In the genomic region with DNA sequence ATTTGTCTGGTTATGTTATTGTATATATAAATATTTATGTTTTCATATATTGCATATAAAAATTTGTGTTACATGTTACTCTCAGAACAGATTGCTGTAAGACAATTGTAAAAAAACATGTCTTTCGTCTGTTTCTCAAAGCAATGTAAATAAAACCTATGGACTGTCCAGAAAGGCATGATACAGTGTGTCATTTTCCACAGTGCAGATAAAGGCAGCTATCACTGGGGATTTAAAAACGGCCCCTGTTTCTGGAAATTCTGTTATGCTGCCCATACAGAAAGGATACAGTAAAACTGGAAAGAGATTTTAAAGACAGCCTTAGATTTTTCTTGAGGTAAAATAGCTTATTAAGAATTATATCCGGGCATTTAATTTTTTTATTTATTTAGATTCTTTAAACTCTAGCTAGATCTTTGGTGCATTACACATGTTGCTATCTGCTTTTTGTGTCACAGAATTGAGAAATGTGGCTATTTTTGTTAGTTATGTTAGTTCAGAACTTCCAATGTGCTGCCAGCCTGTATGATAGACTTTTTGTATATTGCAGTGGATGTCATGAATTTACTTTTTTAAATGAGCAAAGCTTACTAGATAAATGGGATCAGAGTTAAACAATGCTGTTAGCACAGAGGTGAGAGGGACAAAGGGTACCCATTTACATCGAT, we compare ENCODE assay signal across 1 cellular context.
TF ChIP-seq lines count a peak whose summit lies in the region.

No MANE protein-coding gene starts in this region.

TF ChIP-seq in HepG2, 621 proteins besides CTCF, POLR2A, EP300 and RAD21 (continued from another document and continues in another):
- TF ChIP-seq, protein P1, sequence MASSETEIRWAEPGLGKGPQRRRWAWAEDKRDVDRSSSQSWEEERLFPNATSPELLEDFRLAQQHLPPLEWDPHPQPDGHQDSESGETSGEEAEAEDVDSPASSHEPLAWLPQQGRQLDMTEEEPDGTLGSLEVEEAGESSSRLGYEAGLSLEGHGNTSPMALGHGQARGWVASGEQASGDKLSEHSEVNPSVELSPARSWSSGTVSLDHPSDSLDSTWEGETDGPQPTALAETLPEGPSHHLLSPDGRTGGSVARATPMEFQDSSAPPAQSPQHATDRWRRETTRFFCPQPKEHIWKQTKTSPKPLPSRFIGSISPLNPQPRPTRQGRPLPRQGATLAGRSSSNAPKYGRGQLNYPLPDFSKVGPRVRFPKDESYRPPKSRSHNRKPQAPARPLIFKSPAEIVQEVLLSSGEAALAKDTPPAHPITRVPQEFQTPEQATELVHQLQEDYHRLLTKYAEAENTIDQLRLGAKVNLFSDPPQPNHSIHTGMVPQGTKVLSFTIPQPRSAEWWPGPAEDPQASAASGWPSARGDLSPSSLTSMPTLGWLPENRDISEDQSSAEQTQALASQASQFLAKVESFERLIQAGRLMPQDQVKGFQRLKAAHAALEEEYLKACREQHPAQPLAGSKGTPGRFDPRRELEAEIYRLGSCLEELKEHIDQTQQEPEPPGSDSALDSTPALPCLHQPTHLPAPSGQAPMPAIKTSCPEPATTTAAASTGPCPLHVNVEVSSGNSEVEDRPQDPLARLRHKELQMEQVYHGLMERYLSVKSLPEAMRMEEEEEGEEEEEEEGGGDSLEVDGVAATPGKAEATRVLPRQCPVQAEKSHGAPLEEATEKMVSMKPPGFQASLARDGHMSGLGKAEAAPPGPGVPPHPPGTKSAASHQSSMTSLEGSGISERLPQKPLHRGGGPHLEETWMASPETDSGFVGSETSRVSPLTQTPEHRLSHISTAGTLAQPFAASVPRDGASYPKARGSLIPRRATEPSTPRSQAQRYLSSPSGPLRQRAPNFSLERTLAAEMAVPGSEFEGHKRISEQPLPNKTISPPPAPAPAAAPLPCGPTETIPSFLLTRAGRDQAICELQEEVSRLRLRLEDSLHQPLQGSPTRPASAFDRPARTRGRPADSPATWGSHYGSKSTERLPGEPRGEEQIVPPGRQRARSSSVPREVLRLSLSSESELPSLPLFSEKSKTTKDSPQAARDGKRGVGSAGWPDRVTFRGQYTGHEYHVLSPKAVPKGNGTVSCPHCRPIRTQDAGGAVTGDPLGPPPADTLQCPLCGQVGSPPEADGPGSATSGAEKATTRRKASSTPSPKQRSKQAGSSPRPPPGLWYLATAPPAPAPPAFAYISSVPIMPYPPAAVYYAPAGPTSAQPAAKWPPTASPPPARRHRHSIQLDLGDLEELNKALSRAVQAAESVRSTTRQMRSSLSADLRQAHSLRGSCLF (CRISPR knock-in tag; IDR thresholded peaks at IDR 0.05; ENCODE audit: borderline replicate concordance) = no peak
- TF ChIP-seq BCL6 (CRISPR knock-in tag; IDR thresholded peaks at IDR 0.05) (0 out of 2 replicates have a peak, but pooled peaks have one; percentile 32), ZBTB1 (CRISPR knock-in tag; IDR thresholded peaks at IDR 0.05; ENCODE audit: borderline replicate concordance) (no peak), KDM5A (IDR thresholded peaks at IDR 0.05; ENCODE audit: borderline replicate concordance, low read length) (peak; percentile 47; the same call in 1 of the 2 replicates), ZBED4 (CRISPR knock-in tag; IDR thresholded peaks at IDR 0.05; ENCODE audit: borderline replicate concordance) (0 out of 2 replicates have a peak, but pooled peaks have one; percentile 11), ZNF761 (CRISPR knock-in tag; conservative IDR thresholded peaks at IDR 0.05) (no peak), NR2C2 (CRISPR knock-in tag; IDR thresholded peaks at IDR 0.05; ENCODE audit: borderline replicate concordance) (no peak), THAP11 (CRISPR knock-in tag; IDR thresholded peaks at IDR 0.05) (peak; percentile 47; the same call in 1 of the 2 replicates), REXO4 (CRISPR knock-in tag; IDR thresholded peaks at IDR 0.05; ENCODE audit: borderline replicate concordance) (no peak), FOXA1 (IDR thresholded peaks at IDR 0.05) (no peak), FOXA1 (CRISPR knock-in tag; IDR thresholded peaks at IDR 0.05) (peak; percentile 68), ZKSCAN5 (CRISPR knock-in tag; IDR thresholded peaks at IDR 0.05) (no peak), TGIF2 (CRISPR knock-in tag; IDR thresholded peaks at IDR 0.05) (0 out of 2 replicates have a peak, but pooled peaks have one; percentile 61), TEAD3 (CRISPR knock-in tag; optimal IDR thresholded peaks at IDR 0.05; ENCODE audit: borderline replicate concordance) (no peak), POLR2AphosphoS5 (IDR thresholded peaks at IDR 0.05; ENCODE audit: low read depth, low read length) (peak; percentile 57), HNF4G (IDR thresholded peaks at IDR 0.05; ENCODE audit: borderline replicate concordance, low read depth, low read length) (0 out of 2 replicates have a peak, but pooled peaks have one; percentile 36), HNF4G (CRISPR knock-in tag; IDR thresholded peaks at IDR 0.05; ENCODE audit: borderline replicate concordance, low read depth) (no peak), ZFP90 (CRISPR knock-in tag; IDR thresholded peaks at IDR 0.05; ENCODE audit: borderline replicate concordance) (no peak), ZNF256 (CRISPR knock-in tag; conservative IDR thresholded peaks at IDR 0.05) (no peak), SMAD9 (CRISPR knock-in tag; IDR thresholded peaks at IDR 0.05) (no peak), ZNF234 (CRISPR knock-in tag; conservative IDR thresholded peaks at IDR 0.05) (no peak), THAP8 (CRISPR knock-in tag; IDR thresholded peaks at IDR 0.05; ENCODE audit: borderline replicate concordance) (no peak), YEATS4 (CRISPR knock-in tag; IDR thresholded peaks at IDR 0.05; ENCODE audit: borderline replicate concordance) (0 out of 2 replicates have a peak, but pooled peaks have one; percentile 16), TCF12 (IDR thresholded peaks at IDR 0.05) (no peak), TCF12 (CRISPR knock-in tag; IDR thresholded peaks at IDR 0.05) (0 out of 2 replicates have a peak, but pooled peaks have one; percentile 5), ZNF672 (CRISPR knock-in tag; IDR thresholded peaks at IDR 0.05) (no peak), GLI4 (CRISPR knock-in tag; IDR thresholded peaks at IDR 0.05; ENCODE audit: borderline replicate concordance) (no peak), ZEB1 (IDR thresholded peaks at IDR 0.05; ENCODE audit: insufficient replicate concordance, low read depth) (no peak), NCOA2 (CRISPR knock-in tag; IDR thresholded peaks at IDR 0.05) (peak; percentile 9; the same call in 1 of the 2 replicates), SOX13 (IDR thresholded peaks at IDR 0.05) (no peak), SOX13 (CRISPR knock-in tag; conservative IDR thresholded peaks at IDR 0.05 in 1 of 2, IDR thresholded peaks at IDR 0.05 in 1 of 2) (peak in 1 of 2 experiments; percentile 53; a peak in 1 of 4 replicates), SAP130 (CRISPR knock-in tag; IDR thresholded peaks at IDR 0.05; ENCODE audit: low read depth) (peak; percentile 88), SOX5 (CRISPR knock-in tag; IDR thresholded peaks at IDR 0.05; ENCODE audit: borderline replicate concordance) (peak; percentile 50; the same call in 1 of the 2 replicates), HNF4A (CRISPR knock-in tag; IDR thresholded peaks at IDR 0.05) (peak; percentile 34; the same call in 1 of the 2 replicates), ZNF414 (CRISPR knock-in tag; IDR thresholded peaks at IDR 0.05) (peak; percentile 43; the same call in 1 of the 2 replicates)
- TF ChIP-seq, protein P2, sequence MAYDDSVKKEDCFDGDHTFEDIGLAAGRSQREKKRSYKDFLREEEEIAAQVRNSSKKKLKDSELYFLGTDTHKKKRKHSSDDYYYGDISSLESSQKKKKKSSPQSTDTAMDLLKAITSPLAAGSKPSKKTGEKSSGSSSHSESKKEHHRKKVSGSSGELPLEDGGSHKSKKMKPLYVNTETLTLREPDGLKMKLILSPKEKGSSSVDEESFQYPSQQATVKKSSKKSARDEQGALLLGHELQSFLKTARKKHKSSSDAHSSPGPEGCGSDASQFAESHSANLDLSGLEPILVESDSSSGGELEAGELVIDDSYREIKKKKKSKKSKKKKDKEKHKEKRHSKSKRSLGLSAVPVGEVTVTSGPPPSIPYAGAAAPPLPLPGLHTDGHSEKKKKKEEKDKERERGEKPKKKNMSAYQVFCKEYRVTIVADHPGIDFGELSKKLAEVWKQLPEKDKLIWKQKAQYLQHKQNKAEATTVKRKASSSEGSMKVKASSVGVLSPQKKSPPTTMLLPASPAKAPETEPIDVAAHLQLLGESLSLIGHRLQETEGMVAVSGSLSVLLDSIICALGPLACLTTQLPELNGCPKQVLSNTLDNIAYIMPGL (CRISPR knock-in tag; IDR thresholded peaks at IDR 0.05; ENCODE audit: borderline replicate concordance in 1 of 2, low read depth in 1 of 2) = 0 out of 4 replicates have a peak, but pooled peaks of 1 of the 2 experiments have one; percentile 17
- TF ChIP-seq, protein P3, sequence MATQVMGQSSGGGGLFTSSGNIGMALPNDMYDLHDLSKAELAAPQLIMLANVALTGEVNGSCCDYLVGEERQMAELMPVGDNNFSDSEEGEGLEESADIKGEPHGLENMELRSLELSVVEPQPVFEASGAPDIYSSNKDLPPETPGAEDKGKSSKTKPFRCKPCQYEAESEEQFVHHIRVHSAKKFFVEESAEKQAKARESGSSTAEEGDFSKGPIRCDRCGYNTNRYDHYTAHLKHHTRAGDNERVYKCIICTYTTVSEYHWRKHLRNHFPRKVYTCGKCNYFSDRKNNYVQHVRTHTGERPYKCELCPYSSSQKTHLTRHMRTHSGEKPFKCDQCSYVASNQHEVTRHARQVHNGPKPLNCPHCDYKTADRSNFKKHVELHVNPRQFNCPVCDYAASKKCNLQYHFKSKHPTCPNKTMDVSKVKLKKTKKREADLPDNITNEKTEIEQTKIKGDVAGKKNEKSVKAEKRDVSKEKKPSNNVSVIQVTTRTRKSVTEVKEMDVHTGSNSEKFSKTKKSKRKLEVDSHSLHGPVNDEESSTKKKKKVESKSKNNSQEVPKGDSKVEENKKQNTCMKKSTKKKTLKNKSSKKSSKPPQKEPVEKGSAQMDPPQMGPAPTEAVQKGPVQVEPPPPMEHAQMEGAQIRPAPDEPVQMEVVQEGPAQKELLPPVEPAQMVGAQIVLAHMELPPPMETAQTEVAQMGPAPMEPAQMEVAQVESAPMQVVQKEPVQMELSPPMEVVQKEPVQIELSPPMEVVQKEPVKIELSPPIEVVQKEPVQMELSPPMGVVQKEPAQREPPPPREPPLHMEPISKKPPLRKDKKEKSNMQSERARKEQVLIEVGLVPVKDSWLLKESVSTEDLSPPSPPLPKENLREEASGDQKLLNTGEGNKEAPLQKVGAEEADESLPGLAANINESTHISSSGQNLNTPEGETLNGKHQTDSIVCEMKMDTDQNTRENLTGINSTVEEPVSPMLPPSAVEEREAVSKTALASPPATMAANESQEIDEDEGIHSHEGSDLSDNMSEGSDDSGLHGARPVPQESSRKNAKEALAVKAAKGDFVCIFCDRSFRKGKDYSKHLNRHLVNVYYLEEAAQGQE (IDR thresholded peaks at IDR 0.05; ENCODE audit: borderline replicate concordance in 1 of 2, low read depth in 1 of 2, low read length in 2 of 2) = 0 out of 4 replicates have a peak, but pooled peaks of 1 of the 2 experiments have one; percentile 36
